In genomic region chr10:13470270-13470669, GRCh38 we compare ENCODE assay signal across 1 cellular context.
TF ChIP-seq lines count a peak whose summit lies in the region.

No MANE protein-coding gene starts in this region.

TF ChIP-seq in K562, 482 proteins besides CTCF, POLR2A, EP300 and RAD21:
- TF ChIP-seq KAT7 (CRISPR knock-in tag; IDR thresholded peaks at IDR 0.05; ENCODE audit: borderline replicate concordance) (no peak), PBX2 (CRISPR knock-in tag; IDR thresholded peaks at IDR 0.05; ENCODE audit: low read depth) (no peak), PBX2 (tag; conservative IDR thresholded peaks at IDR 0.05; ENCODE audit: low read depth) (0 out of 2 replicates have a peak, but pooled peaks have one; percentile 10)
